Comparison of ENCODE assay signal across 9 cellular contexts in genomic region chr17:38428150-38428642, GRCh38. TPM values are rescaled to one million over a fixed set of nuclear protein-coding genes. Genes with fewer than 3 reads are reported as not detected.
DNase-seq lines count a peak whose midpoint lies in the region; ATAC-seq and TF ChIP-seq lines count a peak whose summit lies in the region.
"Had no signal": no experiment of that assay in that cellular context is flagged by ENCODE, and none has a peak within 500 bp of the region (broad histone marks: within the 10 kb centered on the region; RNA-seq: fewer than 3 reads in every experiment).

Gene ARHGAP23, plus strand, starts transcription at chr17:38428464. Its CDS starts 22 bp downstream, at chr17:38428486.

- no peak for TF ChIP-seq CTCF in MCF 10A (IDR thresholded peaks at IDR 0.05; ENCODE audit: unreplicated experiment)
- no peak for TF ChIP-seq CTCF in psoas muscle (IDR thresholded peaks at IDR 0.05)

- CTCF ChIA-PET in MCF 10A (lab: Yijun Ruan, JAX), result interaction anchor here (0.9 kb wide), 1 partner anchor 17 kb away, joined by 3 read pairs; no protein-coding TSS in a partner anchor

- no peaks in the 10 kb centered on the region for H3K9me3 ChIP-seq in psoas muscle

- H3K4me3 ChIP-seq in psoas muscle, result peak within 1 kb of the TSS; percentile 95

- peaks cover 37% of the 10 kb centered on the region for H3K4me1 ChIP-seq in psoas muscle

- DNase-seq in DMS 273 (lab: John Stamatoyannopoulos, UW; ENCODE audit: unreplicated experiment) (peak; percentile 79), DMS 273 treated with DMSO at 0.1 percent for 48 hours (lab: John Stamatoyannopoulos, UW) (no peak), MCF 10A (ENCODE audit: unreplicated experiment) (peak; percentile 21), hypothalamus (lab: John Stamatoyannopoulos, UW) (peak in 47 of 51 donors; percentile 21 to 90 (median 69)), psoas muscle (peak; percentile 71 to 86), inferior parietal cortex (ENCODE audit: extremely low spot score) (no peak), NCI-H2196 treated with DMSO at 0.1 percent for 48 hours (lab: John Stamatoyannopoulos, UW; ENCODE audit: unreplicated experiment) (no peak)
- peak; percentile 31 for DNase-seq in T-helper 2 cell treated with Interferon-gamma antibody and Interleukin-4, amounts not matched to agents 5 μg/mL and 100 μg/mL, for 36 hours (ENCODE audit: low spot score)

- BruUV-seq in MCF 10A (replicated peaks; lab: Mats Ljungman, UMichigan), result no TSS peak

- peak; percentile 65 to 69 (median 69) for ATAC-seq in psoas muscle

- no peak within 1 kb of the TSS for H3K27ac Mint-ChIP-seq in T-helper 2 cell treated with Interferon-gamma antibody and Interleukin-4, amounts not matched to agents 5 μg/mL and 100 μg/mL, for 36 hours
- H3K27ac Mint-ChIP-seq in MCF 10A (ENCODE audit: low read depth, unreplicated experiment), result no peak within 1 kb of the TSS

- H3K27me3 Mint-ChIP-seq in T-helper 2 cell treated with Interferon-gamma antibody and Interleukin-4, amounts not matched to agents 5 μg/mL and 100 μg/mL, for 36 hours (ENCODE audit: low read depth), result peaks cover 34% of the 10 kb centered on the region
- no peaks in the 10 kb centered on the region for H3K27me3 Mint-ChIP-seq in MCF 10A (ENCODE audit: insufficient read depth, unreplicated experiment)

- no peaks in the 10 kb centered on the region for H3K9me3 Mint-ChIP-seq in T-helper 2 cell treated with Interferon-gamma antibody and Interleukin-4, amounts not matched to agents 5 μg/mL and 100 μg/mL, for 36 hours
- H3K9me3 Mint-ChIP-seq in MCF 10A (ENCODE audit: unreplicated experiment), result no peaks in the 10 kb centered on the region

- no peaks in the 10 kb centered on the region for H3K27me3 ChIP-seq in psoas muscle (ENCODE audit: insufficient read depth in 3 of 3, low read length in 2 of 3)

- 0 to 1% (median 0%) methylated on average over 16 to 45 of the region's 45 CpGs for WGBS in psoas muscle, 3 donors

- H3K36me3 ChIP-seq in psoas muscle (ENCODE audit: insufficient read depth in 1 of 2, low read depth in 1 of 2), result peaks cover 0 to 3% of the 10 kb centered on the region in 2 donors

- intact Hi-C loops in MCF 10A (cut with micrococcal nuclease), result loop anchor here (2.0 kb wide), 1 partner anchor 37 kb away; no protein-coding TSS in a partner anchor
- intact Hi-C loops in psoas muscle (cut with DNase I), result loop anchor here (5.0 to 10.0 kb wide), 2 partner anchors 39 to 57 kb away; no protein-coding TSS in a partner anchor

- POLR2A ChIA-PET in MCF 10A (lab: Yijun Ruan, JAX), result no interaction called here

- no peaks in the 10 kb centered on the region for H3K36me3 Mint-ChIP-seq in T-helper 2 cell treated with Interferon-gamma antibody and Interleukin-4, amounts not matched to agents 5 μg/mL and 100 μg/mL, for 36 hours (ENCODE audit: low read depth)
- H3K36me3 Mint-ChIP-seq in MCF 10A (ENCODE audit: insufficient read depth, unreplicated experiment), result no peaks in the 10 kb centered on the region

- peaks cover 10% of the 10 kb centered on the region for H3K4me1 Mint-ChIP-seq in T-helper 2 cell treated with Interferon-gamma antibody and Interleukin-4, amounts not matched to agents 5 μg/mL and 100 μg/mL, for 36 hours (ENCODE audit: low read depth)
- H3K4me1 Mint-ChIP-seq in MCF 10A (ENCODE audit: insufficient read depth, unreplicated experiment), result peaks cover 15% of the 10 kb centered on the region

- peak within 1 kb of the TSS; percentile 67 for H3K4me3 Mint-ChIP-seq in T-helper 2 cell treated with Interferon-gamma antibody and Interleukin-4, amounts not matched to agents 5 μg/mL and 100 μg/mL, for 36 hours
- peak within 1 kb of the TSS; percentile 59 for H3K4me3 Mint-ChIP-seq in MCF 10A (ENCODE audit: unreplicated experiment)

- H3K27ac ChIP-seq in psoas muscle, result peak within 1 kb of the TSS; percentile 91
- H3K27ac ChIP-seq: 22Rv1 had no signal

RNA-seq across cellular contexts. Expression of gene ARHGAP23, which starts in this region (rescaled TPM):
- 23.2 and 29.2 TPM in 2 replicates for total RNA-seq in MCF 10A (2022)
- 10 to 100 TPM; 23.6 to 35.8 (median 23.7) TPM for total RNA-seq in psoas muscle
- polyA plus RNA-seq in psoas muscle, result 10 to 100 TPM in 1 of 3 donors, 1 to 10 TPM in 2; 7.6 to 11.8 (median 9.6) TPM

Comparison
In these comparisons a context has a peak if more than half of its experiments do, and no peak if none do; other contexts are left out.
1. DNase-seq: peak in DMS 273 (single experiment), T-helper 2 cell treated with Interferon-gamma antibody and Interleukin-4, amounts not matched to agents 5 μg/mL and 100 μg/mL, for 36 hours (single experiment), MCF 10A (single experiment), hypothalamus (47 of 51) and psoas muscle (2 of 2); none in DMS 273 treated with DMSO at 0.1 percent for 48 hours (single experiment), inferior parietal cortex (single experiment) and NCI-H2196 treated with DMSO at 0.1 percent for 48 hours (single experiment).